13 cellular contexts compared by ENCODE assay signal in genomic region chr3:50591196-50591741, GRCh38. TPM values are rescaled to one million over a fixed set of nuclear protein-coding genes. Genes with fewer than 3 reads are reported as not detected.
A peak's percentile ranks its signal among the peaks of the same experiment; 100 is the strongest.
DNase-seq lines count a peak whose midpoint lies in the region; ATAC-seq and TF ChIP-seq lines count a peak whose summit lies in the region.
"Had no signal": no experiment of that assay in that cellular context is flagged by ENCODE, and none has a peak within 500 bp of the region (broad histone marks: within the 10 kb centered on the region; RNA-seq: fewer than 3 reads in every experiment).

No MANE protein-coding gene starts in this region.

- peaks cover 0 to 2% (median 0%) of the 10 kb centered on the region in 3 donors for H3K27me3 Mint-ChIP-seq in CD14-positive monocyte (ENCODE audit: low read depth in 3 of 3)
- no peaks in the 10 kb centered on the region for H3K27me3 Mint-ChIP-seq in T-cell

- TF ChIP-seq POLR2A in right lobe of liver (IDR thresholded peaks at IDR 0.05), result no peak

- TF ChIP-seq CTCF in CD14-positive monocyte (IDR thresholded peaks at IDR 0.05) (no peak), right lobe of liver (IDR thresholded peaks at IDR 0.05) (no peak), GM10248 (IDR thresholded peaks at IDR 0.05; ENCODE audit: control extremely low read depth, extremely low read depth, low read depth, missing control alignments) (no peak)

- H3K9me3 ChIP-seq in right lobe of liver, result no peaks in the 10 kb centered on the region
- H3K9me3 ChIP-seq: psoas muscle had no signal

- peak overlapping the region; percentile 96 to 99 (median 98) for H3K27ac Mint-ChIP-seq in CD14-positive monocyte
- H3K27ac Mint-ChIP-seq in T-cell, result peak overlapping the region; percentile 96 to 98

- peak; percentile 11 for ATAC-seq in GM21360 (IDR thresholded peaks at IDR 0.05; ENCODE audit: unreplicated experiment)
- peak; percentile 17 to 38 (median 28) for ATAC-seq in T-cell (replicated peaks in 1 of 4)
- no peak for ATAC-seq in right lobe of liver

- peak overlapping the region in 2 of 3 donors; percentile 35 to 69 for H3K27ac ChIP-seq in right lobe of liver
- H3K27ac ChIP-seq: VCaP had no signal

- no peaks in the 10 kb centered on the region for H3K9me3 Mint-ChIP-seq in CD14-positive monocyte
- no peaks in the 10 kb centered on the region for H3K9me3 Mint-ChIP-seq in T-cell

- intact Hi-C loops in CD14-positive monocyte (cut with micrococcal nuclease), result no loop called here
- intact Hi-C loops in right lobe of liver (cut with DNase I), result no loop called here

- no peak overlapping the region for H3K4me3 ChIP-seq in right lobe of liver
- H3K4me3 ChIP-seq: psoas muscle had no signal

- 64% methylated on average over 6 of the region's 9 CpGs for WGBS in right lobe of liver (ENCODE audit: insufficient coverage, low coverage, low lambda C conversion rate, missing lambda C conversion rate)

- CTCF ChIA-PET in T-cell (lab: Charles Lee), result interaction anchor here (0.5 to 4.6 kb wide), 13 partner anchors 10 to 780 kb away, joined by 3 to 40 read pairs (median 6); partner anchors contain the start of genes C3orf18 (in 1 of the 2), CISH (in 1 of the 2), HEMK1 (in 1 of the 2) and MAPKAPK3 (in 1 of the 2)
- CTCF ChIA-PET in GM10248 (lab: Yijun Ruan, JAX), result interaction anchor here (1.0 to 11.1 kb wide), 11 partner anchors 8 to 786 kb away, joined by 3 to 266 read pairs (median 4); partner anchors contain the start of genes C3orf18, CISH, HEMK1 and MAPKAPK3

- DNase-seq in CD14-positive monocyte (ENCODE audit: low spot score), result no peak
- DNase-seq in T-cell, result no peak
- no peak for DNase-seq in right lobe of liver
- no peak for DNase-seq in NCI-H1417 treated with DMSO at 0.1 percent for 48 hours (lab: John Stamatoyannopoulos, UW)
- no peak for DNase-seq in NCI-H345 (lab: John Stamatoyannopoulos, UW)
- DNase-seq in DMS79 treated with DMSO at 0.1 percent for 48 hours (lab: John Stamatoyannopoulos, UW), result no peak
- DNase-seq in GM10248 (ENCODE audit: extremely low spot score), result no peak
- DNase-seq: cerebellar nuclear complex, DMS53, NCI-H226 had no signal

- H3K4me1 ChIP-seq in right lobe of liver, result peaks cover 0 to 79% (median 28%) of the 10 kb centered on the region in 4 donors

- H3K4me1 Mint-ChIP-seq in CD14-positive monocyte (peaks cover 62% of the 10 kb centered on the region), T-cell (peaks cover 73 to 92% (median 89%) of the 10 kb centered on the region in 3 donors)

- H3K4me3 Mint-ChIP-seq in CD14-positive monocyte (peak overlapping the region in 1 of 2 donors; percentile 15), T-cell (peak overlapping the region in 2 of 3 donors; percentile 67 to 69)

- POLR2A ChIA-PET in T-cell (lab: Charles Lee), result interaction anchor here in 1 of 2 donors (0.6 kb wide), 2 partner anchors 9 to 758 kb away, joined by 3 read pairs; no protein-coding TSS in a partner anchor
- POLR2A ChIA-PET in GM10248 (lab: Yijun Ruan, JAX), result interaction anchor here (0.6 to 1.4 kb wide), 3 partner anchors 11 to 22 kb away, joined by 3 to 4 read pairs (median 3); partner anchors contain the start of genes CISH and HEMK1

- H3K36me3 ChIP-seq in right lobe of liver, result no peaks in the 10 kb centered on the region

- H3K36me3 Mint-ChIP-seq in CD14-positive monocyte (peaks cover 0 to 5% of the 10 kb centered on the region in 2 donors), T-cell (no peaks in the 10 kb centered on the region)

- no peaks in the 10 kb centered on the region for H3K27me3 ChIP-seq in right lobe of liver

RNA-seq across cellular contexts. Expression of gene CISH, which starts 20.3 kb away (rescaled TPM):
- 1 to 10 TPM; 2.9 to 6.2 TPM for polyA plus RNA-seq in CD14-positive monocyte
- total RNA-seq in T-cell (100 to 1,000 TPM in 3 of 5 donors, 10 to 100 TPM in 2; 37.4 to 217 (median 190) TPM), right lobe of liver (10 to 100 TPM in 4 of 6 experiments, 1 to 10 TPM in 2; 5.3 to 28.1 (median 17.8) TPM)

RNA-seq across cellular contexts. Expression of gene HEMK1, which starts 21.9 kb away (rescaled TPM):
- polyA plus RNA-seq in CD14-positive monocyte, result 10 to 100 TPM; 12.1 to 14.0 TPM
- 10 to 100 TPM; 35.5 to 66.6 (median 42.0) TPM for total RNA-seq in T-cell
- 10 to 100 TPM; 10.5 to 19.4 (median 14.0) TPM for total RNA-seq in right lobe of liver

RNA-seq across cellular contexts. Expression of gene C3orf18, which starts 23.7 kb away (rescaled TPM):
- under 1 TPM; 0.18 to 0.76 TPM for polyA plus RNA-seq in CD14-positive monocyte
- total RNA-seq in T-cell, result 10 to 100 TPM; 15.3 to 24.7 (median 19.5) TPM
- total RNA-seq in right lobe of liver, result 1 to 10 TPM; 2.0 to 7.8 (median 2.8) TPM

RNA-seq across cellular contexts. Expression of gene MAPKAPK3, which starts 25.7 kb away (rescaled TPM):
- polyA plus RNA-seq in CD14-positive monocyte, result 100 to 1,000 TPM; 173 to 252 TPM
- total RNA-seq in T-cell (10 to 100 TPM; 35.1 to 66.6 (median 53.0) TPM), right lobe of liver (10 to 100 TPM; 16.6 to 21.4 (median 18.6) TPM)

Comparison
In these comparisons a context has a peak if more than half of its experiments do, and no peak if none do; other contexts are left out.
1. ATAC-seq: peak in GM21360 (single experiment) and T-cell (4 of 4); none in right lobe of liver (0 of 4).